In the genomic region with DNA sequence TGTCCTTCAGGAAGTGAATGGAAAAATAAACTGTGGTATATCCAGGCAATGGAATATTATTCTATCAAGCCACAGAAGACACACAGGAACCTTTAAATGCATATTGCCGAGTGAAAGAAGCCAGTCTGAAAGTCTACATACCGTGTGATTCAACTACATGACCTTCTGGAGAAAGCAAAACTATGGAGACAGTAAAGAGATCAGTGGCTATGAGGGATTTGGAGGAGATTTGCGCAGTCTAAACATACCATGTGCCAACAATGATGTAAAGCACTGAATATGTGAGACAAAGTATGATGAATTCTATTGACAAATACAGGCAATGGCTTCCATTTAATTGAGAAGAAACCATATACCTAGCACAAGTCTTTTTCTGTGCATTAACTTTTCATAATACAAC, we compare ENCODE assay signal across 14 cellular contexts.
DNase-seq lines count a peak whose midpoint lies in the region; ATAC-seq lines count a peak whose summit lies in the region.
"Had no signal": no experiment of that assay in that cellular context is flagged by ENCODE, and none has a peak within 500 bp of the region (broad histone marks: within the 10 kb centered on the region; RNA-seq: fewer than 3 reads in every experiment).

No MANE protein-coding gene starts in this region.

- no peak for ATAC-seq in activated naive CD8-positive, alpha-beta T cell treated with anti-CD3 and anti-CD28 coated beads, Interleukin-2, amount 50 U/mL, for 24 hours
- ATAC-seq in T-cell (replicated peaks in 1 of 4): no peak
- ATAC-seq: GM23338, HepG2 had no signal

- H3K4me3 Mint-ChIP-seq in activated naive CD8-positive, alpha-beta T cell: no peak overlapping the region
- no peak overlapping the region for H3K4me3 Mint-ChIP-seq in activated naive CD8-positive, alpha-beta T cell treated with anti-CD3 and anti-CD28 coated beads, Interleukin-2, amount 50 U/mL, for 24 hours
- no peak overlapping the region for H3K4me3 Mint-ChIP-seq in activated CD4-positive, alpha-beta T cell treated with anti-CD3 and anti-CD28 coated beads, Interleukin-2, amount 10 ng/mL, durations not matched to agents 7 days and 5 days
- no peak overlapping the region for H3K4me3 Mint-ChIP-seq in T-cell
- H3K4me3 Mint-ChIP-seq: B cell; CD4-positive, alpha-beta T cell; GM23338 had no signal

- H3K4me1 Mint-ChIP-seq in activated naive CD8-positive, alpha-beta T cell (ENCODE audit: low read depth): peaks cover 24% of the 10 kb centered on the region
- H3K4me1 Mint-ChIP-seq in activated naive CD8-positive, alpha-beta T cell treated with anti-CD3 and anti-CD28 coated beads, Interleukin-2, amount 50 U/mL, for 24 hours: peaks cover 18% of the 10 kb centered on the region
- H3K4me1 Mint-ChIP-seq in activated CD4-positive, alpha-beta T cell treated with anti-CD3 and anti-CD28 coated beads, Interleukin-2, amount 10 ng/mL, durations not matched to agents 7 days and 5 days: peaks cover under 1% of the 10 kb centered on the region
- H3K4me1 Mint-ChIP-seq in T-cell: peaks cover 4 to 26% (median 4%) of the 10 kb centered on the region in 3 donors
- H3K4me1 Mint-ChIP-seq: B cell had no signal

- H3K27ac Mint-ChIP-seq in activated naive CD8-positive, alpha-beta T cell: peak overlapping the region; percentile 67
- no peak overlapping the region for H3K27ac Mint-ChIP-seq in activated naive CD8-positive, alpha-beta T cell treated with anti-CD3 and anti-CD28 coated beads, Interleukin-2, amount 50 U/mL, for 24 hours
- H3K27ac Mint-ChIP-seq in activated CD4-positive, alpha-beta T cell treated with anti-CD3 and anti-CD28 coated beads, Interleukin-2, amount 10 ng/mL, durations not matched to agents 7 days and 5 days: no peak overlapping the region
- no peak overlapping the region for H3K27ac Mint-ChIP-seq in T-cell
- H3K27ac Mint-ChIP-seq: B cell; CD4-positive, alpha-beta T cell; GM23338 had no signal

- peaks cover 4% of the 10 kb centered on the region for H3K9me3 Mint-ChIP-seq in activated naive CD8-positive, alpha-beta T cell (ENCODE audit: low read depth)
- no peaks in the 10 kb centered on the region for H3K9me3 Mint-ChIP-seq in activated naive CD8-positive, alpha-beta T cell treated with anti-CD3 and anti-CD28 coated beads, Interleukin-2, amount 50 U/mL, for 24 hours
- H3K9me3 Mint-ChIP-seq in activated CD4-positive, alpha-beta T cell treated with anti-CD3 and anti-CD28 coated beads, Interleukin-2, amount 10 ng/mL, durations not matched to agents 7 days and 5 days: no peaks in the 10 kb centered on the region
- H3K9me3 Mint-ChIP-seq in T-cell: peaks cover 0 to 27% (median 0%) of the 10 kb centered on the region in 3 donors
- H3K9me3 Mint-ChIP-seq: CD4-positive, alpha-beta T cell had no signal

- DNase-seq in activated naive CD8-positive, alpha-beta T cell treated with anti-CD3 and anti-CD28 coated beads, Interleukin-2, amount 50 U/mL, for 24 hours: no peak
- DNase-seq in HCEC 1CT (peak; percentile 88), RPMI7951 (ENCODE audit: low read depth) (peak; percentile 24), NCI-H1930 (lab: John Stamatoyannopoulos, UW) (no peak), T-cell (no peak)
- no peak for DNase-seq in activated CD4-positive, alpha-beta T cell treated with anti-CD3 and anti-CD28 coated beads, Interleukin-2, amount 10 ng/mL, durations not matched to agents 7 days and 5 days
- DNase-seq: C1 segment of cervical spinal cord; CD4-positive, alpha-beta T cell; DMS79; H7 had no signal

- H3K36me3 Mint-ChIP-seq in activated naive CD8-positive, alpha-beta T cell: peaks cover 5% of the 10 kb centered on the region
- H3K36me3 Mint-ChIP-seq in activated naive CD8-positive, alpha-beta T cell treated with anti-CD3 and anti-CD28 coated beads, Interleukin-2, amount 50 U/mL, for 24 hours (ENCODE audit: low read depth): peaks cover 2% of the 10 kb centered on the region
- no peaks in the 10 kb centered on the region for H3K36me3 Mint-ChIP-seq in activated CD4-positive, alpha-beta T cell treated with anti-CD3 and anti-CD28 coated beads, Interleukin-2, amount 10 ng/mL, durations not matched to agents 7 days and 5 days (ENCODE audit: low read depth)
- peaks cover 5% of the 10 kb centered on the region for H3K36me3 Mint-ChIP-seq in T-cell

- no peaks in the 10 kb centered on the region for H3K27me3 Mint-ChIP-seq in activated naive CD8-positive, alpha-beta T cell
- peaks cover 6% of the 10 kb centered on the region for H3K27me3 Mint-ChIP-seq in activated naive CD8-positive, alpha-beta T cell treated with anti-CD3 and anti-CD28 coated beads, Interleukin-2, amount 50 U/mL, for 24 hours
- H3K27me3 Mint-ChIP-seq in activated CD4-positive, alpha-beta T cell treated with anti-CD3 and anti-CD28 coated beads, Interleukin-2, amount 10 ng/mL, durations not matched to agents 7 days and 5 days: peaks cover 6% of the 10 kb centered on the region
- H3K27me3 Mint-ChIP-seq in T-cell: peaks cover 4 to 9% of the 10 kb centered on the region in 2 donors

- CTCF ChIA-PET in activated CD4-positive, alpha-beta T cell treated with anti-CD3 and anti-CD28 coated beads, Interleukin-2, amount 10 ng/mL, durations not matched to agents 7 days and 5 days (lab: Charles Lee): no interaction called here
- CTCF ChIA-PET in T-cell (lab: Charles Lee): no interaction called here

- POLR2A ChIA-PET in activated CD4-positive, alpha-beta T cell treated with anti-CD3 and anti-CD28 coated beads, Interleukin-2, amount 10 ng/mL, durations not matched to agents 7 days and 5 days (lab: Charles Lee): no interaction called here
- POLR2A ChIA-PET in T-cell (lab: Charles Lee): no interaction called here

Comparison
In these comparisons a context has a peak if more than half of its experiments do, and no peak if none do; other contexts are left out.
1. DNase-seq: peak in HCEC 1CT (single experiment) and RPMI7951 (single experiment); none in activated naive CD8-positive, alpha-beta T cell treated with anti-CD3 and anti-CD28 coated beads, Interleukin-2, amount 50 U/mL, for 24 hours (single experiment), activated CD4-positive, alpha-beta T cell treated with anti-CD3 and anti-CD28 coated beads, Interleukin-2, amount 10 ng/mL, durations not matched to agents 7 days and 5 days (single experiment), NCI-H1930 (0 of 2) and T-cell (0 of 34).